Comparison of ENCODE assay signal across 8 cellular contexts in genomic region chr1:43650306-43650941, GRCh38. TPM values are rescaled to one million over a fixed set of nuclear protein-coding genes. Genes with fewer than 3 reads are reported as not detected.
DNase-seq lines count a peak whose midpoint lies in the region; ATAC-seq and TF ChIP-seq lines count a peak whose summit lies in the region.

No MANE protein-coding gene starts in this region.

- H3K79me1 ChIP-seq in neuronal stem cell (ENCODE audit: low read depth, low read length) = peaks cover 3% of the 10 kb centered on the region

- ATAC-seq in gastroesophageal sphincter = peak; percentile 91

- WGBS in gastroesophageal sphincter (ENCODE audit: low coverage in 1 of 2), 2 donors = 0% methylated on average over 7 to 8 of the region's 33 CpGs
- WGBS in neuronal stem cell (ENCODE audit: extremely low coverage in 2 of 2, insufficient read length in 2 of 2, insufficient replicate concordance in 1 of 2), 2 donors = no CpG with 5 or more reads among the region's 33 CpGs

- H2BK12ac ChIP-seq in neuronal stem cell (ENCODE audit: low read length) = no peak overlapping the region

- no peak overlapping the region for H4K91ac ChIP-seq in neuronal stem cell (ENCODE audit: low read depth, low read length, poor library complexity)

- peak; percentile 95 to 97 for TF ChIP-seq POLR2A in gastroesophageal sphincter (IDR thresholded peaks at IDR 0.05)

- in situ Hi-C loops in G401 (cut with HindIII; ENCODE audit: low sequenced_read_pairs) = no loop called here
- in situ Hi-C loops in HAP-1 (cut with MboI; ENCODE audit: low sequenced_read_pairs) = no loop called here

- TF ChIP-seq EP300 in gastroesophageal sphincter (IDR thresholded peaks at IDR 0.05) = no peak

- H2BK120ac ChIP-seq in neuronal stem cell (ENCODE audit: low read depth, low read length) = no peak overlapping the region

- no peak overlapping the region for H3K14ac ChIP-seq in neuronal stem cell (ENCODE audit: low read length)

- H3K9me3 ChIP-seq in HAP-1 (no peaks in the 10 kb centered on the region), MG63 (no peaks in the 10 kb centered on the region), gastroesophageal sphincter (no peaks in the 10 kb centered on the region), neuronal stem cell (replicated peaks in 1 of 2; ENCODE audit: control insufficient read depth in 2 of 2, insufficient read depth in 1 of 2, low read depth in 1 of 2, low read length in 2 of 2) (no peaks in the 10 kb centered on the region)

- no peak overlapping the region for H4K8ac ChIP-seq in neuronal stem cell (ENCODE audit: low read depth, low read length)

- H3K27ac ChIP-seq in gastroesophageal sphincter = peak overlapping the region; percentile 82 to 99 (median 90)
- H3K27ac ChIP-seq in neuronal stem cell (replicated peaks; ENCODE audit: low read length) = peak overlapping the region; percentile 92
- H3K27ac ChIP-seq in substantia nigra (ENCODE audit: low read depth, low read length, poor library complexity, severe bottlenecking) = peak overlapping the region; percentile 99

- peaks cover 3% of the 10 kb centered on the region for H3K4me1 ChIP-seq in HAP-1
- peaks cover 0 to 36% (median 7%) of the 10 kb centered on the region in 3 donors for H3K4me1 ChIP-seq in gastroesophageal sphincter
- peaks cover 5 to 6% of the 10 kb centered on the region in 2 donors for H3K4me1 ChIP-seq in neuronal stem cell (ENCODE audit: control insufficient read depth in 2 of 2, insufficient read depth in 1 of 2, low read depth in 1 of 2, low read length in 2 of 2)

- TF ChIP-seq CTCF in gastroesophageal sphincter (IDR thresholded peaks at IDR 0.05) = no peak

- peak overlapping the region; percentile 97 for H3K9ac ChIP-seq in neuronal stem cell (ENCODE audit: low read depth, low read length, poor library complexity)

- H3K36me3 ChIP-seq in HAP-1 (replicated peaks) (peaks cover 24% of the 10 kb centered on the region), MG63 (peaks cover 37% of the 10 kb centered on the region), gastroesophageal sphincter (peaks cover 0 to 26% of the 10 kb centered on the region in 2 donors), neuronal stem cell (replicated peaks in 1 of 2; ENCODE audit: control insufficient read depth in 2 of 2, insufficient read depth in 2 of 2, low read length in 2 of 2) (peaks cover 10 to 28% of the 10 kb centered on the region in 2 donors)

- peak overlapping the region; percentile 100 for H3K23ac ChIP-seq in neuronal stem cell (ENCODE audit: low read depth, low read length, poor library complexity)

- H3K4ac ChIP-seq in neuronal stem cell (ENCODE audit: low read length) = no peak overlapping the region

- peak overlapping the region; percentile 74 for H3K4me2 ChIP-seq in neuronal stem cell (ENCODE audit: insufficient read depth, low read length, poor library complexity, severe bottlenecking)

- H2BK5ac ChIP-seq in neuronal stem cell (ENCODE audit: low read length) = peak overlapping the region; percentile 21

- DNase-seq in G401 (ENCODE audit: low spot score) (peak; percentile 99), HAP-1 (ENCODE audit: low spot score in 2 of 2) (peak; percentile 93 to 98), MG63 (peak; percentile 97), SHP77 (lab: John Stamatoyannopoulos, UW) (peak; percentile 94 to 95), neuronal stem cell (ENCODE audit: low spot score) (peak; percentile 98), substantia nigra (lab: John Stamatoyannopoulos, UW) (peak; percentile 79 to 99 (median 94))
- peak; percentile 85 to 92 (median 86) for DNase-seq in activated naive CD4-positive, alpha-beta T cell (lab: John Stamatoyannopoulos, UW)

- H2AFZ ChIP-seq in neuronal stem cell (ENCODE audit: low read length) = peak overlapping the region; percentile 94

- peak overlapping the region; percentile 74 for H2AK5ac ChIP-seq in neuronal stem cell (ENCODE audit: low read depth, low read length)

- H3K18ac ChIP-seq in neuronal stem cell (ENCODE audit: low read length) = peak overlapping the region; percentile 98

- peaks cover 7% of the 10 kb centered on the region for H3K27me3 ChIP-seq in HAP-1 (ENCODE audit: low read depth)
- no peaks in the 10 kb centered on the region for H3K27me3 ChIP-seq in MG63
- H3K27me3 ChIP-seq in gastroesophageal sphincter = peaks cover 15% of the 10 kb centered on the region
- no peaks in the 10 kb centered on the region for H3K27me3 ChIP-seq in neuronal stem cell (ENCODE audit: control insufficient read depth in 3 of 3, insufficient read depth in 3 of 3, low read depth in 1 of 3, low read length in 3 of 3)

- H3K4me3 ChIP-seq in HAP-1 (peak overlapping the region; percentile 85), MG63 (peak overlapping the region; percentile 95), gastroesophageal sphincter (peak overlapping the region; percentile 61 to 62), neuronal stem cell (ENCODE audit: low read length in 2 of 2) (peak overlapping the region; percentile 76 to 96)

- H2BK15ac ChIP-seq in neuronal stem cell (ENCODE audit: low read length) = no peak overlapping the region

RNA-seq across cellular contexts. Expression of gene KDM4A, which starts 0.5 kb away (rescaled TPM):
- total RNA-seq in G401 (2014; rRNA removed; shearing (Covaris generic)) = 41.8 and 48.2 TPM in 2 replicates
- 24.1 and 24.8 TPM in 2 replicates for total RNA-seq in MG63 (2014; rRNA removed; shearing (Covaris generic); ENCODE audit: low replicate concordance)
- total RNA-seq in gastroesophageal sphincter = 10 to 100 TPM; 17.0 to 22.9 (median 19.5) TPM
- polyA plus RNA-seq in neuronal stem cell (2013, experiment 1 of 2) = 24.5 TPM
- polyA plus RNA-seq in neuronal stem cell (2013, experiment 2 of 2) = 25.1 TPM

RNA-seq across cellular contexts. Expression of gene ST3GAL3, which starts 56.9 kb away (rescaled TPM):
- 14.2 and 15.7 TPM in 2 replicates for total RNA-seq in G401 (2014; rRNA removed; shearing (Covaris generic))
- 1.1 and 9.2 TPM in 2 replicates for total RNA-seq in MG63 (2014; rRNA removed; shearing (Covaris generic); ENCODE audit: low replicate concordance)
- total RNA-seq in gastroesophageal sphincter = 10 to 100 TPM; 30.2 to 41.4 (median 33.2) TPM
- 23.9 TPM for polyA plus RNA-seq in neuronal stem cell (2013, experiment 1 of 2)
- 22.3 TPM for polyA plus RNA-seq in neuronal stem cell (2013, experiment 2 of 2)

Comparison
In these comparisons a context has a peak if more than half of its experiments do, and no peak if none do; other contexts are left out.
1. Peak in every context shown above with its lines: DNase-seq, ATAC-seq, H3K4me3 ChIP-seq and H3K27ac ChIP-seq.